ENCODE assay signal across 12 cellular contexts in genomic region chr9:77534376-77535057, GRCh38.
A peak's percentile ranks its signal among the peaks of the same experiment; 100 is the strongest.
DNase-seq lines count a peak whose midpoint lies in the region; ATAC-seq, FAIRE-seq and TF ChIP-seq lines count a peak whose summit lies in the region.
"Had no signal": no experiment of that assay in that cellular context is flagged by ENCODE, and none has a peak within 500 bp of the region (broad histone marks: within the 10 kb centered on the region; RNA-seq: fewer than 3 reads in every experiment).

No MANE protein-coding gene starts in this region.

- no peak for ATAC-seq in stimulated activated naive CD8-positive, alpha-beta T cell treated with anti-CD3 and anti-CD28 coated beads, Interleukin-15, Interleukin-2, amounts not matched to agents 100 U/mL and 50 U/mL, for 24 hours
- ATAC-seq in GM18867 (IDR thresholded peaks at IDR 0.05; ENCODE audit: unreplicated experiment) (no peak), HG02623 (IDR thresholded peaks at IDR 0.05; ENCODE audit: unreplicated experiment) (no peak), HG03439 (IDR thresholded peaks at IDR 0.05; ENCODE audit: unreplicated experiment) (no peak)

- FAIRE-seq in frontal cortex (lab: Jason Lieb, UNC): peak; percentile 67
- FAIRE-seq: bronchial epithelial cell, small intestine had no signal

- peaks cover 10% of the 10 kb centered on the region for H3K4me1 Mint-ChIP-seq in nephron

- no peaks in the 10 kb centered on the region for H3K36me3 Mint-ChIP-seq in nephron (ENCODE audit: low read depth)

- TF ChIP-seq CTCF in nephron (IDR thresholded peaks at IDR 0.05; ENCODE audit: unreplicated experiment in 3 of 3): no peak

- H3K4me3 Mint-ChIP-seq in nephron: no peak overlapping the region
- H3K4me3 Mint-ChIP-seq: activated T-cell treated with anti-CD3 and anti-CD28 coated beads, Interleukin-2, amount 50 U/mL, for 24 hours had no signal

- DNase-seq in DMS153 treated with DMSO at 0.1 percent for 48 hours (lab: John Stamatoyannopoulos, UW; ENCODE audit: unreplicated experiment) (peak; percentile 71), NCI-H345 (lab: John Stamatoyannopoulos, UW) (peak; percentile 60), frontal cortex (ENCODE audit: low spot score in 2 of 2) (peak in 1 of 2 donors; percentile 19)
- DNase-seq in stimulated activated naive CD8-positive, alpha-beta T cell treated with anti-CD3 and anti-CD28 coated beads, Interleukin-15, Interleukin-2, amounts not matched to agents 100 U/mL and 50 U/mL, for 24 hours: no peak
- DNase-seq: activated T-cell treated with anti-CD3 and anti-CD28 coated beads, Interleukin-2, amount 50 U/mL, for 24 hours; stimulated activated CD8-positive, alpha-beta memory T cell treated with anti-CD3 and anti-CD28 coated beads, Interleukin-4, amount 100 ng/mL, for 48 hours had no signal

- H3K27me3 Mint-ChIP-seq in nephron (ENCODE audit: low read depth): no peaks in the 10 kb centered on the region
- H3K27me3 Mint-ChIP-seq: activated T-cell treated with anti-CD3 and anti-CD28 coated beads, Interleukin-2, amount 50 U/mL, for 24 hours had no signal

- H3K9me3 Mint-ChIP-seq in nephron: peaks cover 16% of the 10 kb centered on the region
- H3K9me3 Mint-ChIP-seq: activated T-cell treated with anti-CD3 and anti-CD28 coated beads, Interleukin-2, amount 50 U/mL, for 24 hours had no signal

- peak overlapping the region; percentile 34 to 64 (median 41) for H3K27ac Mint-ChIP-seq in nephron
- H3K27ac Mint-ChIP-seq: activated T-cell treated with anti-CD3 and anti-CD28 coated beads, Interleukin-2, amount 50 U/mL, for 24 hours had no signal
